ENCODE assay signal across 12 cellular contexts in genomic region chr1:198024782-198025181, GRCh38.
DNase-seq lines count a peak whose midpoint lies in the region; ATAC-seq and TF ChIP-seq lines count a peak whose summit lies in the region.
"Had no signal": no experiment of that assay in that cellular context is flagged by ENCODE, and none has a peak within 500 bp of the region (broad histone marks: within the 10 kb centered on the region; RNA-seq: fewer than 3 reads in every experiment).

No MANE protein-coding gene starts in this region.

- no peak overlapping the region for H3K23ac ChIP-seq in neuronal stem cell (ENCODE audit: low read depth, low read length, poor library complexity)

- in situ Hi-C loops in astrocyte of the spinal cord (cut with HindIII; ENCODE audit: low sequenced_read_pairs): no loop called here

- H3K18ac ChIP-seq in neuronal stem cell (ENCODE audit: low read length): no peak overlapping the region

- no peak overlapping the region for H3K14ac ChIP-seq in neuronal stem cell (ENCODE audit: low read length)

- no peak overlapping the region for H2BK5ac ChIP-seq in neuronal stem cell (ENCODE audit: low read length)

- H3K4me3 ChIP-seq in astrocyte of the spinal cord (ENCODE audit: low read depth, low read length) (no peak overlapping the region), neuronal stem cell (ENCODE audit: low read length in 2 of 2) (no peak overlapping the region)
- H3K4me3 ChIP-seq: cardiac muscle cell, smooth muscle cell had no signal

- no peaks in the 10 kb centered on the region for H3K4me1 ChIP-seq in neuronal stem cell (ENCODE audit: control insufficient read depth in 2 of 2, insufficient read depth in 1 of 2, low read depth in 1 of 2, low read length in 2 of 2)

- no peaks in the 10 kb centered on the region for H3K36me3 ChIP-seq in neuronal stem cell (replicated peaks in 1 of 2; ENCODE audit: control insufficient read depth in 2 of 2, insufficient read depth in 2 of 2, low read length in 2 of 2)
- H3K36me3 ChIP-seq: cardiac muscle cell had no signal

- TF ChIP-seq CTCF in astrocyte of the spinal cord (IDR thresholded peaks at IDR 0.05; ENCODE audit: low read depth, low read length): no peak

- H2BK15ac ChIP-seq in neuronal stem cell (ENCODE audit: low read length): no peak overlapping the region

- H2AK5ac ChIP-seq in neuronal stem cell (ENCODE audit: low read depth, low read length): no peak overlapping the region

- DNase-seq in NCI-H82 (lab: John Stamatoyannopoulos, UW) (peak; percentile 45), NCI-H82 treated with DMSO at 0.1 percent for 48 hours (lab: John Stamatoyannopoulos, UW; ENCODE audit: unreplicated experiment) (no peak), LHCN-M2 (ENCODE audit: low read depth) (peak; percentile 60), astrocyte of the spinal cord (ENCODE audit: low read depth, low spot score) (peak; percentile 5), neuronal stem cell (ENCODE audit: low spot score) (no peak), COLO668 (lab: John Stamatoyannopoulos, UW; ENCODE audit: unreplicated experiment) (no peak), NCI-H1930 (lab: John Stamatoyannopoulos, UW) (no peak)
- DNase-seq: NCI-H1105 treated with DMSO at 0.1 percent for 48 hours had no signal

- H2BK12ac ChIP-seq in neuronal stem cell (ENCODE audit: low read length): no peak overlapping the region

- no peak overlapping the region for H3K27ac ChIP-seq in neuronal stem cell (replicated peaks; ENCODE audit: low read length)
- H3K27ac ChIP-seq: cardiac muscle cell had no signal

- no peak overlapping the region for H3K4ac ChIP-seq in neuronal stem cell (ENCODE audit: low read length)

- H4K91ac ChIP-seq in neuronal stem cell (ENCODE audit: low read depth, low read length, poor library complexity): no peak overlapping the region

- H3K4me2 ChIP-seq in neuronal stem cell (ENCODE audit: insufficient read depth, low read length, poor library complexity, severe bottlenecking): no peak overlapping the region
- H3K4me2 ChIP-seq: smooth muscle cell had no signal

- H4K8ac ChIP-seq in neuronal stem cell (ENCODE audit: low read depth, low read length): no peak overlapping the region

- H3K9me3 ChIP-seq in neuronal stem cell (replicated peaks in 1 of 2; ENCODE audit: control insufficient read depth in 2 of 2, insufficient read depth in 1 of 2, low read depth in 1 of 2, low read length in 2 of 2): no peaks in the 10 kb centered on the region

- H3K79me1 ChIP-seq in neuronal stem cell (ENCODE audit: low read depth, low read length): no peaks in the 10 kb centered on the region

- no peak overlapping the region for H3K9ac ChIP-seq in neuronal stem cell (ENCODE audit: low read depth, low read length, poor library complexity)

- peak overlapping the region; percentile 7 for H2AFZ ChIP-seq in neuronal stem cell (ENCODE audit: low read length)

- ATAC-seq in GM21526 (IDR thresholded peaks at IDR 0.05; ENCODE audit: low FRiP score, unreplicated experiment): no peak
- ATAC-seq: activated CD4-positive, CD25-positive, alpha-beta regulatory T cell treated with anti-CD3 and anti-CD28 coated beads, Interleukin-2, amount 50 U/mL, for 24 hours had no signal

- H2BK120ac ChIP-seq in neuronal stem cell (ENCODE audit: low read depth, low read length): no peak overlapping the region

- no peaks in the 10 kb centered on the region for H3K27me3 ChIP-seq in neuronal stem cell (ENCODE audit: control insufficient read depth in 3 of 3, insufficient read depth in 3 of 3, low read depth in 1 of 3, low read length in 3 of 3)
- H3K27me3 ChIP-seq: cardiac muscle cell had no signal

Comparison
In these comparisons a context has a peak if more than half of its experiments do, and no peak if none do; other contexts are left out.
1. DNase-seq: peak in NCI-H82 (single experiment), LHCN-M2 (single experiment) and astrocyte of the spinal cord (single experiment); none in NCI-H82 treated with DMSO at 0.1 percent for 48 hours (single experiment), neuronal stem cell (single experiment), COLO668 (single experiment) and NCI-H1930 (0 of 2).